Comparison of ENCODE assay signal across 6 cellular contexts in genomic region chr11:11003226-11003625, GRCh38.
"Had no signal": no experiment of that assay in that cellular context is flagged by ENCODE, and none has a peak within 500 bp of the region (broad histone marks: within the 10 kb centered on the region; RNA-seq: fewer than 3 reads in every experiment).

No MANE protein-coding gene starts in this region.

- H3K4me3 ChIP-seq: K562 had no signal

- DNase-seq: IMR-90, KBM-7, KG1 had no signal

- ATAC-seq: HepG2, K562 had no signal

- H3K27ac ChIP-seq: HL-60 had no signal
